ENCODE assay signal across 2 cellular contexts in the genomic region with DNA sequence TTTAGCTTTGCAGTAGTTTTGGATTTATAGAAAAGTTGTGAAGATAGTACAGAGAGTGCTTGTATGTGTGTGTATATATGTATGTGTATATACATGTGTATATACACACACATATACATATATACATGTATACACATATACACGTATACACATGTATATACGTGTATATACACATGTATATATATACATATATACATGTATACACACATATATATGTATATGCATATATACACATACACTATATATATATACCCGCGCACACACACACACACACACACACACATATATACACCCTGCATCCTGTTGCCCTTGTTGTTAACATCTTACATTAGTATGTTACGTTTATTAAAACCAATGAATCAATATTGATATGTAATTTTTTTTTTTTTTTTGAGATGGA.
A peak's percentile ranks its signal among the peaks of the same experiment; 100 is the strongest.
TF ChIP-seq lines count a peak whose summit lies in the region.

No MANE protein-coding gene starts in this region.

TF ChIP-seq in HepG2, 621 proteins besides CTCF, POLR2A, EP300 and RAD21:
- TF ChIP-seq MAFG (CRISPR knock-in tag; IDR thresholded peaks at IDR 0.05) = no peak
- TF ChIP-seq BORCS8-MEF2B (CRISPR knock-in tag; IDR thresholded peaks at IDR 0.05) = no peak

TF ChIP-seq in K562, 482 proteins besides CTCF, POLR2A, EP300 and RAD21:
- TF ChIP-seq SNIP1 (IDR thresholded peaks at IDR 0.05; ENCODE audit: low read depth) (no peak), NFIX (CRISPR knock-in tag; IDR thresholded peaks at IDR 0.05; ENCODE audit: low read depth) (0 out of 2 replicates have a peak, but pooled peaks have one; percentile 17), SRF (CRISPR knock-in tag; IDR thresholded peaks at IDR 0.05) (no peak), ZNF140 (CRISPR knock-in tag; IDR thresholded peaks at IDR 0.05) (peak; percentile 72; the same call in 1 of the 2 replicates), ZNF707 (CRISPR knock-in tag; conservative IDR thresholded peaks at IDR 0.05) (0 out of 2 replicates have a peak, but pooled peaks have one; percentile 61), MTF1 (CRISPR knock-in tag; IDR thresholded peaks at IDR 0.05; ENCODE audit: borderline replicate concordance) (peak; percentile 80; the same call in 1 of the 2 replicates), KLF13 (tag; IDR thresholded peaks at IDR 0.05; ENCODE audit: borderline replicate concordance, low read depth) (no peak), ZNF277 (CRISPR knock-in tag; IDR thresholded peaks at IDR 0.05; ENCODE audit: borderline replicate concordance) (peak; percentile 70; the same call in 1 of the 2 replicates)
- TF ChIP-seq, protein P1, sequence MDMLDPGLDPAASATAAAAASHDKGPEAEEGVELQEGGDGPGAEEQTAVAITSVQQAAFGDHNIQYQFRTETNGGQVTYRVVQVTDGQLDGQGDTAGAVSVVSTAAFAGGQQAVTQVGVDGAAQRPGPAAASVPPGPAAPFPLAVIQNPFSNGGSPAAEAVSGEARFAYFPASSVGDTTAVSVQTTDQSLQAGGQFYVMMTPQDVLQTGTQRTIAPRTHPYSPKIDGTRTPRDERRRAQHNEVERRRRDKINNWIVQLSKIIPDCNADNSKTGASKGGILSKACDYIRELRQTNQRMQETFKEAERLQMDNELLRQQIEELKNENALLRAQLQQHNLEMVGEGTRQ (CRISPR knock-in tag; IDR thresholded peaks at IDR 0.05) = no peak
